Comparison of ENCODE assay signal across 9 cellular contexts in genomic region chr22:19890502-19891349, GRCh38. TPM values are rescaled to one million over a fixed set of nuclear protein-coding genes. Genes with fewer than 3 reads are reported as not detected.
DNase-seq lines count a peak whose midpoint lies in the region; ATAC-seq, FAIRE-seq and TF ChIP-seq lines count a peak whose summit lies in the region.
"Had no signal": no experiment of that assay in that cellular context is flagged by ENCODE, and none has a peak within 500 bp of the region (broad histone marks: within the 10 kb centered on the region; RNA-seq: fewer than 3 reads in every experiment).

No MANE protein-coding gene starts in this region.

- H3K9ac ChIP-seq in KMS-11 (peak overlapping the region; percentile 82), GM12878 (ENCODE audit: control insufficient read depth, insufficient read depth, low read length) (0 out of 2 replicates have a peak overlapping the region, but pooled peaks have one; percentile 24), parathyroid adenoma (no peak overlapping the region)

- SMC1A ChIA-PET in GM12878 (lab: Charles Lee; ENCODE audit: uncharacterized antibody, unreplicated experiment), result no interaction called here

- peak overlapping the region; percentile 78 for H3K4me3 Mint-ChIP-seq in T-helper 1 cell treated with Interleukin-12 subunit alpha and Interleukin-12 subunit beta and Interleukin-4 antibody, amounts not matched to agents 30 μg/mL and 1 μg/mL, for 36 hours

- no peaks in the 10 kb centered on the region for H3K27me3 Mint-ChIP-seq in T-helper 1 cell treated with Interleukin-12 subunit alpha and Interleukin-12 subunit beta and Interleukin-4 antibody, amounts not matched to agents 30 μg/mL and 1 μg/mL, for 36 hours (ENCODE audit: low read depth)

- peaks cover 47% of the 10 kb centered on the region for H3K4me1 Mint-ChIP-seq in T-helper 1 cell treated with Interleukin-12 subunit alpha and Interleukin-12 subunit beta and Interleukin-4 antibody, amounts not matched to agents 30 μg/mL and 1 μg/mL, for 36 hours (ENCODE audit: low read depth)

- peak overlapping the region; percentile 77; the same call in 1 of the 2 replicates for H2AFZ ChIP-seq in KMS-11 (ENCODE audit: low read depth)
- peak overlapping the region; percentile 58 for H2AFZ ChIP-seq in GM12878 (ENCODE audit: control insufficient read depth, low read depth, low read length)
- H2AFZ ChIP-seq in parathyroid adenoma, result no peak overlapping the region

- H3K9me3 ChIP-seq in GM12878 (replicated peaks; ENCODE audit: control insufficient read depth, insufficient read depth, low read length) (no peaks in the 10 kb centered on the region), parathyroid adenoma (ENCODE audit: control insufficient read depth, low read length) (no peaks in the 10 kb centered on the region), testis (no peaks in the 10 kb centered on the region)
- H3K9me3 ChIP-seq: colonic mucosa had no signal

- in situ Hi-C loops in GM12878 (cut with MboI), result no loop called here

- no peak for TF ChIP-seq CTCF in KMS-11 (conservative IDR thresholded peaks at IDR 0.05; ENCODE audit: low read depth, low read length)
- TF ChIP-seq CTCF in GM12878 (IDR thresholded peaks at IDR 0.05 in 2 of 3, conservative IDR thresholded peaks at IDR 0.05 in 1 of 3; ENCODE audit: control insufficient read depth in 2 of 3, extremely low read depth in 1 of 3, insufficient read depth in 1 of 3, low read depth in 3 of 3, low read length in 3 of 3), result no peak
- TF ChIP-seq CTCF in parathyroid adenoma (IDR thresholded peaks at IDR 0.05), result no peak
- no peak for TF ChIP-seq CTCF in testis (IDR thresholded peaks at IDR 0.05)

- TF ChIP-seq POLR2A in GM12878 (IDR thresholded peaks at IDR 0.05; ENCODE audit: low read depth, low read length), result no peak; the same call in 1 of the 2 replicates
- no peak for TF ChIP-seq POLR2A in testis (IDR thresholded peaks at IDR 0.05)

- RAD21 ChIA-PET in GM12878 (lab: Charles Lee; ENCODE audit: unreplicated experiment), result interaction anchor here (1.3 kb wide), 1 partner anchor 19 kb away, joined by 3 read pairs; no protein-coding TSS in a partner anchor

- no peaks in the 10 kb centered on the region for H4K20me1 ChIP-seq in KMS-11 (ENCODE audit: insufficient read depth)
- no peaks in the 10 kb centered on the region for H4K20me1 ChIP-seq in GM12878 (ENCODE audit: control insufficient read depth, insufficient read depth)

- no TSS peak for BruUV-seq in GM12878 (replicated peaks; lab: Mats Ljungman, UMichigan)

- no peaks in the 10 kb centered on the region for H3K36me3 ChIP-seq in KMS-11 (ENCODE audit: insufficient read depth)
- H3K36me3 ChIP-seq in GM12878 (ENCODE audit: control insufficient read depth in 2 of 2, insufficient read depth in 2 of 2, low read length in 1 of 2), result no peaks in the 10 kb centered on the region
- H3K36me3 ChIP-seq in parathyroid adenoma (ENCODE audit: control insufficient read depth, insufficient read depth, low read length), result no peaks in the 10 kb centered on the region
- H3K36me3 ChIP-seq in testis (ENCODE audit: low read depth, missing control alignments), result no peaks in the 10 kb centered on the region
- H3K36me3 ChIP-seq: colonic mucosa had no signal

- H3K27ac ChIP-seq in KMS-11 (peak overlapping the region; percentile 97), GM12878 (ENCODE audit: control insufficient read depth, insufficient read depth) (peak overlapping the region; percentile 9), parathyroid adenoma (peak overlapping the region; percentile 84), testis (no peak overlapping the region)
- H3K27ac ChIP-seq: colonic mucosa had no signal

- 82% methylated on average over 20 of the region's 20 CpGs for WGBS in GM12878 (ENCODE audit: insufficient coverage, insufficient replicate concordance, low lambda C conversion rate, missing lambda C conversion rate)
- 83 to 100% methylated on average over 8 to 20 of the region's 20 CpGs for WGBS in testis, 2 donors

- peaks cover 43% of the 10 kb centered on the region for H3K4me1 ChIP-seq in KMS-11 (ENCODE audit: low read depth, poor library complexity, severe bottlenecking)
- peaks cover 20% of the 10 kb centered on the region for H3K4me1 ChIP-seq in GM12878 (ENCODE audit: control insufficient read depth, insufficient read depth, low read length)
- peaks cover 27% of the 10 kb centered on the region for H3K4me1 ChIP-seq in parathyroid adenoma
- H3K4me1 ChIP-seq in testis, result peaks cover 12% of the 10 kb centered on the region
- H3K4me1 ChIP-seq: colonic mucosa had no signal

- H3K4me3 ChIP-seq in KMS-11 (IDR thresholded peaks at IDR 0.05; ENCODE audit: insufficient read depth, low read depth, low read length) (no peak overlapping the region), GM12878 (no peak overlapping the region), parathyroid adenoma (ENCODE audit: low read depth, low read length) (no peak overlapping the region), testis (no peak overlapping the region)
- H3K4me3 ChIP-seq: colonic mucosa had no signal

- peak overlapping the region; percentile 98 for H3K4me2 ChIP-seq in KMS-11
- H3K4me2 ChIP-seq in GM12878 (ENCODE audit: control insufficient read depth, insufficient read depth), result peak overlapping the region; percentile 36
- H3K4me2 ChIP-seq in parathyroid adenoma (ENCODE audit: low read length), result peak overlapping the region; percentile 67

- TF ChIP-seq RAD21 in GM12878 (IDR thresholded peaks at IDR 0.05; ENCODE audit: insufficient read depth, low read depth, low read length), result no peak

- POLR2A ChIA-PET in GM12878 (lab: Charles Lee), result no interaction called here

- CTCF ChIA-PET in GM12878 (lab: Yijun Ruan, JAX), result interaction anchor here (0.9 to 1.3 kb wide), 3 partner anchors 19 to 160 kb away, joined by 3 to 5 read pairs (median 3); no protein-coding TSS in a partner anchor

- no peak; the same call in 2 of the 3 replicates for ATAC-seq in GM12878

- H3K27me3 ChIP-seq in KMS-11 (ENCODE audit: insufficient read depth, low read depth), result no peaks in the 10 kb centered on the region
- no peaks in the 10 kb centered on the region for H3K27me3 ChIP-seq in GM12878 (replicated peaks in 1 of 2; ENCODE audit: control insufficient read depth in 2 of 2, insufficient read depth in 2 of 2, low read length in 1 of 2)
- H3K27me3 ChIP-seq in parathyroid adenoma (ENCODE audit: control insufficient read depth, insufficient read depth, low read length), result no peaks in the 10 kb centered on the region
- no peaks in the 10 kb centered on the region for H3K27me3 ChIP-seq in testis
- H3K27me3 ChIP-seq: colonic mucosa had no signal

- peak overlapping the region; percentile 91 for H3K27ac Mint-ChIP-seq in T-helper 1 cell treated with Interleukin-12 subunit alpha and Interleukin-12 subunit beta and Interleukin-4 antibody, amounts not matched to agents 30 μg/mL and 1 μg/mL, for 36 hours

- H3K9me3 Mint-ChIP-seq in T-helper 1 cell treated with Interleukin-12 subunit alpha and Interleukin-12 subunit beta and Interleukin-4 antibody, amounts not matched to agents 30 μg/mL and 1 μg/mL, for 36 hours, result no peaks in the 10 kb centered on the region

- H3K79me2 ChIP-seq in KMS-11 (ENCODE audit: insufficient read depth, low read depth), result no peaks in the 10 kb centered on the region
- no peaks in the 10 kb centered on the region for H3K79me2 ChIP-seq in GM12878 (ENCODE audit: control insufficient read depth, insufficient read depth, low read length)
- no peaks in the 10 kb centered on the region for H3K79me2 ChIP-seq in parathyroid adenoma

- FAIRE-seq in GM12878 (lab: Jason Lieb, UNC), result no peak

- DNase-seq in T-helper 1 cell (no peak), GM12878 (ENCODE audit: low read depth, low spot score) (no peak), testis (no peak), AG08395 (ENCODE audit: low spot score) (no peak), NCI-H345 (lab: John Stamatoyannopoulos, UW) (no peak)
- DNase-seq: colonic mucosa had no signal

- peaks cover 1% of the 10 kb centered on the region for H3K36me3 Mint-ChIP-seq in T-helper 1 cell treated with Interleukin-12 subunit alpha and Interleukin-12 subunit beta and Interleukin-4 antibody, amounts not matched to agents 30 μg/mL and 1 μg/mL, for 36 hours (ENCODE audit: low read depth)

- no peak for TF ChIP-seq EP300 in GM12878 (IDR thresholded peaks at IDR 0.05; ENCODE audit: borderline replicate concordance in 1 of 2, control insufficient read depth in 1 of 2, low read depth in 2 of 2, low read length in 2 of 2)

- intact Hi-C loops in GM12878 (cut with micrococcal nuclease; ENCODE audit: unreplicated experiment), result no loop called here
- intact Hi-C loops in testis (cut with DNase I; ENCODE audit: low total_unique reads), result no loop called here

RNA-seq across cellular contexts. Expression of gene GNB1L, which starts 36.1 kb away (rescaled TPM):
- total RNA-seq in GM12878 (2013; cell fraction: nucleolus; rRNA removed), result 3.6 and 3.8 TPM in 2 replicates
- total RNA-seq in GM12878 (2014; rRNA removed), result 13.8 and 19.4 TPM in 2 replicates
- total RNA-seq in GM12878 (2014; rRNA removed; fragmentation: Illumina TruSeq; extraction: Trizol), result 0.83 and 2.1 TPM in 2 replicates
- total RNA-seq in GM12878 (2021), result 12.6 and 13.4 TPM in 2 replicates
- 1.3 TPM for polyA plus RNA-seq in GM12878 (2011; ENCODE audit: low read depth)
- 1.2 and 3.0 TPM in 2 replicates for polyA plus RNA-seq in GM12878 (2011; rRNA removed)
- 4.8 and 8.8 TPM in 2 replicates for polyA plus RNA-seq in GM12878 (2011; cell fraction: cytosol; rRNA removed)
- 10.3 and 13.4 TPM in 2 replicates for polyA plus RNA-seq in GM12878 (2011; cell fraction: nucleus; rRNA removed)
- polyA plus RNA-seq in GM12878 (2012), result 5.3 and 7.3 TPM in 2 replicates
- 0.03 and 0.37 TPM in 2 replicates for polyA plus RNA-seq in GM12878 (2014; fragmentation: Illumina TruSeq; extraction: Trizol)
- under 1 TPM; 0.21 to 0.99 TPM for polyA plus RNA-seq in GM12878 (2014; fragmentation: Nextera tagmentation; extraction: Ambion mirVana)
- polyA plus RNA-seq in GM12878 (2014; rRNA removed), result 10.5 and 11.0 TPM in 2 replicates
- 10 to 100 TPM; 15.4 to 17.3 TPM for polyA plus RNA-seq in GM12878 (2016; fragmentation: Nextera tagmentation; extraction: Ambion mirVana)
- polyA minus RNA-seq in GM12878 (2011; rRNA and poly(A)+ RNA removed), result 1.2 and 4.3 TPM in 2 replicates
- 2.5 TPM in 2 replicates for polyA minus RNA-seq in GM12878 (2011; cell fraction: cytosol; rRNA and poly(A)+ RNA removed)
- 1.2 and 2.5 TPM in 2 replicates for polyA minus RNA-seq in GM12878 (2011; cell fraction: nucleus; rRNA and poly(A)+ RNA removed)
- 1 to 10 TPM; 5.5 to 6.9 TPM for total RNA-seq in testis
- 6.0 TPM for polyA plus RNA-seq in testis (ENCODE audit: insufficient read depth, low read depth, low replicate concordance)

RNA-seq across cellular contexts. Expression of gene RTL10, which starts 36.1 kb away (rescaled TPM):
- 20.1 and 22.8 TPM in 2 replicates for total RNA-seq in GM12878 (2013; cell fraction: nucleolus; rRNA removed)
- 10.9 and 12.0 TPM in 2 replicates for total RNA-seq in GM12878 (2014; rRNA removed)
- 5.1 and 5.9 TPM in 2 replicates for total RNA-seq in GM12878 (2014; rRNA removed; fragmentation: Illumina TruSeq; extraction: Trizol)
- 17.8 and 17.9 TPM in 2 replicates for total RNA-seq in GM12878 (2021)
- 6.4 TPM for polyA plus RNA-seq in GM12878 (2011; ENCODE audit: low read depth)
- polyA plus RNA-seq in GM12878 (2011; rRNA removed), result 4.0 and 7.2 TPM in 2 replicates
- 8.1 and 9.5 TPM in 2 replicates for polyA plus RNA-seq in GM12878 (2011; cell fraction: cytosol; rRNA removed)
- 17.0 and 18.2 TPM in 2 replicates for polyA plus RNA-seq in GM12878 (2011; cell fraction: nucleus; rRNA removed)
- polyA plus RNA-seq in GM12878 (2012), result 7.9 and 8.2 TPM in 2 replicates
- 7.0 and 9.6 TPM in 2 replicates for polyA plus RNA-seq in GM12878 (2014; fragmentation: Illumina TruSeq; extraction: Trizol)
- polyA plus RNA-seq in GM12878 (2014; fragmentation: Nextera tagmentation; extraction: Ambion mirVana), result 1 to 10 TPM; 5.3 to 7.3 TPM
- 10.8 and 11.1 TPM in 2 replicates for polyA plus RNA-seq in GM12878 (2014; rRNA removed)
- polyA plus RNA-seq in GM12878 (2016; fragmentation: Nextera tagmentation; extraction: Ambion mirVana), result 10 to 100 TPM; 13.8 to 18.1 TPM
- 11.6 and 13.2 TPM in 2 replicates for polyA minus RNA-seq in GM12878 (2011; rRNA and poly(A)+ RNA removed)
- polyA minus RNA-seq in GM12878 (2011; cell fraction: cytosol; rRNA and poly(A)+ RNA removed), result 2.8 and 4.0 TPM in 2 replicates
- polyA minus RNA-seq in GM12878 (2011; cell fraction: nucleus; rRNA and poly(A)+ RNA removed), result 8.8 and 17.7 TPM in 2 replicates
- 10 to 100 TPM; 11.0 to 14.7 TPM for total RNA-seq in testis
- polyA plus RNA-seq in testis (ENCODE audit: insufficient read depth, low read depth, low replicate concordance), result 10.9 TPM

RNA-seq across cellular contexts. Expression of gene COMT, which starts 50.8 kb away (rescaled TPM):
- total RNA-seq in GM12878 (2013; cell fraction: nucleolus; rRNA removed), result 66.9 and 75.9 TPM in 2 replicates
- 107 and 112 TPM in 2 replicates for total RNA-seq in GM12878 (2014; rRNA removed)
- total RNA-seq in GM12878 (2014; rRNA removed; fragmentation: Illumina TruSeq; extraction: Trizol), result 26.8 and 33.7 TPM in 2 replicates
- total RNA-seq in GM12878 (2021), result 99.7 and 114 TPM in 2 replicates
- 26.9 TPM for polyA plus RNA-seq in GM12878 (2011; ENCODE audit: low read depth)
- 12.4 and 30.7 TPM in 2 replicates for polyA plus RNA-seq in GM12878 (2011; rRNA removed)
- 67.0 and 75.8 TPM in 2 replicates for polyA plus RNA-seq in GM12878 (2011; cell fraction: cytosol; rRNA removed)
- polyA plus RNA-seq in GM12878 (2011; cell fraction: nucleus; rRNA removed), result 77.9 and 87.9 TPM in 2 replicates
- 76.9 and 81.1 TPM in 2 replicates for polyA plus RNA-seq in GM12878 (2012)
- 4.8 and 26.1 TPM in 2 replicates for polyA plus RNA-seq in GM12878 (2014; fragmentation: Illumina TruSeq; extraction: Trizol)
- 10 to 100 TPM in 1 of 2 experiments, 1 to 10 TPM in 1; 4.5 to 16.1 TPM for polyA plus RNA-seq in GM12878 (2014; fragmentation: Nextera tagmentation; extraction: Ambion mirVana)
- 98.5 and 117 TPM in 2 replicates for polyA plus RNA-seq in GM12878 (2014; rRNA removed)
- polyA plus RNA-seq in GM12878 (2016; fragmentation: Nextera tagmentation; extraction: Ambion mirVana), result 100 to 1,000 TPM; 142 to 152 TPM
- polyA minus RNA-seq in GM12878 (2011; rRNA and poly(A)+ RNA removed), result 18.1 and 31.4 TPM in 2 replicates
- 13.0 and 19.3 TPM in 2 replicates for polyA minus RNA-seq in GM12878 (2011; cell fraction: cytosol; rRNA and poly(A)+ RNA removed)
- 11.8 and 20.2 TPM in 2 replicates for polyA minus RNA-seq in GM12878 (2011; cell fraction: nucleus; rRNA and poly(A)+ RNA removed)
- total RNA-seq in testis, result 100 to 1,000 TPM; 278 to 427 TPM
- polyA plus RNA-seq in testis (ENCODE audit: insufficient read depth, low read depth, low replicate concordance), result 147 TPM

RNA-seq across cellular contexts. Expression of gene TXNRD2, which starts 50.9 kb away (rescaled TPM):
- total RNA-seq in GM12878 (2013; cell fraction: nucleolus; rRNA removed), result 34.2 and 45.3 TPM in 2 replicates
- total RNA-seq in GM12878 (2014; rRNA removed) (13.9 and 16.5 TPM in 2 replicates), GM12878 (2014; rRNA removed; fragmentation: Illumina TruSeq; extraction: Trizol) (10.0 and 11.2 TPM in 2 replicates), GM12878 (2021) (17.7 and 19.4 TPM in 2 replicates), testis (10 to 100 TPM; 36.6 to 49.9 TPM)
- polyA plus RNA-seq in GM12878 (2011; ENCODE audit: low read depth), result 7.3 TPM
- polyA plus RNA-seq in GM12878 (2011; rRNA removed) (8.6 and 12.4 TPM in 2 replicates), GM12878 (2014; fragmentation: Illumina TruSeq; extraction: Trizol) (7.7 and 8.7 TPM in 2 replicates), GM12878 (2014; fragmentation: Nextera tagmentation; extraction: Ambion mirVana) (1 to 10 TPM; 1.6 to 1.9 TPM), GM12878 (2014; rRNA removed) (14.1 and 15.4 TPM in 2 replicates), GM12878 (2016; fragmentation: Nextera tagmentation; extraction: Ambion mirVana) (10 to 100 TPM; 24.3 to 26.0 TPM), testis (ENCODE audit: insufficient read depth, low read depth, low replicate concordance) (28.7 TPM)
- polyA plus RNA-seq in GM12878 (2011; cell fraction: cytosol; rRNA removed), result 15.1 and 16.9 TPM in 2 replicates
- 24.7 and 26.3 TPM in 2 replicates for polyA plus RNA-seq in GM12878 (2011; cell fraction: nucleus; rRNA removed)
- 15.5 and 17.1 TPM in 2 replicates for polyA plus RNA-seq in GM12878 (2012)
- polyA minus RNA-seq in GM12878 (2011; rRNA and poly(A)+ RNA removed), result 8.6 and 15.8 TPM in 2 replicates
- 7.1 and 11.1 TPM in 2 replicates for polyA minus RNA-seq in GM12878 (2011; cell fraction: cytosol; rRNA and poly(A)+ RNA removed)
- 7.9 and 14.4 TPM in 2 replicates for polyA minus RNA-seq in GM12878 (2011; cell fraction: nucleus; rRNA and poly(A)+ RNA removed)

Comparison
In these comparisons a context has a peak if more than half of its experiments do, and no peak if none do; other contexts are left out.
1. H3K27ac ChIP-seq: peak in KMS-11 (single experiment), GM12878 (single experiment) and parathyroid adenoma (single experiment); none in testis (0 of 2).
2. H3K4me2 ChIP-seq: peak in every context shown above with its lines; median percentile 98 in KMS-11; 67 in parathyroid adenoma; 36 in GM12878.